In the genomic region with DNA sequence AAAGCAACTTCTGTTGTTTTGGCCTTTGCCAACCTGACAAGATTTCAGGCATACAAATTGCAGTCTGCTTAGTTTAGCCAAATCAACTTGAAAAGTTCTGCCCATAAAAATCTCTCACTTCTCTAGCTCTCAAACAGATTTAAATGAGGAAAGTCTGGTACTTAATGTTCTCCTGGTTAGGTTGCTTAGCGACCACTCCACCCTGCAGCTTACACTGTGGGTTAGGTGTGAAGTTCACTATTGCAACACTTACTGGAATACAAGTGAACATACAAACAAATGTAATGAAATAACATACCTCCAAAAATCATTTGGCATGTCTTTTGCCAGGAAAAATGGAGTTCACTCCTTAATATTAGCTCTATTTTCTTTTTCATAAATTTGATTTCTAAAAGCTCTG, we compare ENCODE assay signal across 15 cellular contexts.
DNase-seq lines count a peak whose midpoint lies in the region; TF ChIP-seq lines count a peak whose summit lies in the region.
"Had no signal": no experiment of that assay in that cellular context is flagged by ENCODE, and none has a peak within 500 bp of the region (broad histone marks: within the 10 kb centered on the region; RNA-seq: fewer than 3 reads in every experiment).

No MANE protein-coding gene starts in this region.

- no TSS peak for BruUV-seq in MCF 10A (replicated peaks; lab: Mats Ljungman, UMichigan)

- H3K27me3 ChIP-seq in breast epithelium (no peaks in the 10 kb centered on the region), adipocyte (replicated peaks; ENCODE audit: control insufficient read depth, insufficient read depth, low read length) (no peaks in the 10 kb centered on the region)

- H3K9ac ChIP-seq in adipocyte (ENCODE audit: low read length) = no peak overlapping the region

- H3K9me3 ChIP-seq in breast epithelium (no peaks in the 10 kb centered on the region), adipocyte (ENCODE audit: control insufficient read depth, low read length) (no peaks in the 10 kb centered on the region)
- H3K9me3 ChIP-seq: Caco-2 had no signal

- H3K4me3 Mint-ChIP-seq in MCF 10A (ENCODE audit: unreplicated experiment) = no peak overlapping the region
- H3K4me3 Mint-ChIP-seq: activated naive CD8-positive, alpha-beta T cell treated with anti-CD3 and anti-CD28 coated beads, Interleukin-2, amount 10 ng/mL, durations not matched to agents 7 days and 5 days had no signal

- H3K36me3 ChIP-seq in breast epithelium (no peaks in the 10 kb centered on the region), adipocyte (ENCODE audit: control insufficient read depth, insufficient read depth, low read length, severe bottlenecking) (no peaks in the 10 kb centered on the region)

- no peaks in the 10 kb centered on the region for H3K9me3 Mint-ChIP-seq in MCF 10A (ENCODE audit: unreplicated experiment)
- H3K9me3 Mint-ChIP-seq: activated naive CD8-positive, alpha-beta T cell treated with anti-CD3 and anti-CD28 coated beads, Interleukin-2, amount 10 ng/mL, durations not matched to agents 7 days and 5 days had no signal

- intact Hi-C loops in MCF 10A (cut with micrococcal nuclease) (loop anchor here (5.0 kb wide), 2 partner anchors 112 to 177 kb away; a partner anchor contains a TSS), breast epithelium (cut with DNase I; ENCODE audit: low total_unique reads) (no loop called here)

- no peak for TF ChIP-seq POLR2A in breast epithelium (IDR thresholded peaks at IDR 0.05)

- CTCF ChIA-PET in MCF 10A (lab: Yijun Ruan, JAX) = interaction anchor here (0.7 to 1.2 kb wide), 2 partner anchors 9 to 177 kb away, joined by 3 read pairs; no protein-coding TSS in a partner anchor

- H3K4me3 ChIP-seq in breast epithelium (no peak overlapping the region), adipocyte (ENCODE audit: low read length) (no peak overlapping the region)

- POLR2A ChIA-PET in MCF 10A (lab: Yijun Ruan, JAX) = interaction anchor here (0.6 to 1.4 kb wide), 8 partner anchors 12 to 179 kb away, joined by 3 to 4 read pairs (median 3); a partner anchor contains a TSS

- no peaks in the 10 kb centered on the region for H3K36me3 Mint-ChIP-seq in MCF 10A (ENCODE audit: insufficient read depth, unreplicated experiment)
- H3K36me3 Mint-ChIP-seq: activated naive CD8-positive, alpha-beta T cell treated with anti-CD3 and anti-CD28 coated beads, Interleukin-2, amount 10 ng/mL, durations not matched to agents 7 days and 5 days had no signal

- H3K4me1 Mint-ChIP-seq in MCF 10A (ENCODE audit: insufficient read depth, unreplicated experiment) = peaks cover 23% of the 10 kb centered on the region
- H3K4me1 Mint-ChIP-seq: activated naive CD8-positive, alpha-beta T cell treated with anti-CD3 and anti-CD28 coated beads, Interleukin-2, amount 10 ng/mL, durations not matched to agents 7 days and 5 days had no signal

- H3K4me1 ChIP-seq in breast epithelium (no peaks in the 10 kb centered on the region), adipocyte (ENCODE audit: control insufficient read depth, insufficient read depth, low read length) (peaks cover 5% of the 10 kb centered on the region)
- H3K4me1 ChIP-seq: Caco-2 had no signal

- DNase-seq in MCF 10A (ENCODE audit: unreplicated experiment) = peak; percentile 83
- no peak for DNase-seq in breast epithelium (ENCODE audit: low spot score in 2 of 2)
- DNase-seq in adipocyte (ENCODE audit: low read depth) = peak; percentile 53
- DNase-seq in inferior parietal cortex (ENCODE audit: extremely low spot score) = peak; percentile 53
- DNase-seq in superior temporal gyrus (ENCODE audit: extremely low spot score) = peak; percentile 48
- no peak for DNase-seq in UCSD-AML1 (lab: John Stamatoyannopoulos, UW; ENCODE audit: unreplicated experiment)
- DNase-seq in stimulated activated CD4-positive, alpha-beta T cell treated with anti-CD3 and anti-CD28 coated beads, Interleukin-2, amount 100 ng/mL, for 48 hours = no peak
- no peak for DNase-seq in iPS-NIHi11 (ENCODE audit: low spot score)
- DNase-seq: activated CD4-positive, alpha-beta T cell treated with anti-CD3 and anti-CD28 coated beads for 48 hours; activated naive CD8-positive, alpha-beta T cell treated with anti-CD3 and anti-CD28 coated beads, Interleukin-2, amount 10 ng/mL, durations not matched to agents 7 days and 5 days; activated T-cell treated with anti-CD3 and anti-CD28 coated beads for 4 hours; Caco-2; NCI-H146; SIG-M5; T-helper 9 cell had no signal

- peak overlapping the region; percentile 90 for H3K27ac Mint-ChIP-seq in MCF 10A (ENCODE audit: low read depth, unreplicated experiment)
- H3K27ac Mint-ChIP-seq: activated naive CD8-positive, alpha-beta T cell treated with anti-CD3 and anti-CD28 coated beads, Interleukin-2, amount 10 ng/mL, durations not matched to agents 7 days and 5 days had no signal

- TF ChIP-seq CTCF in MCF 10A (IDR thresholded peaks at IDR 0.05; ENCODE audit: unreplicated experiment) (no peak), breast epithelium (IDR thresholded peaks at IDR 0.05) (no peak)

- H3K27ac ChIP-seq in breast epithelium = no peak overlapping the region

- H3K27me3 Mint-ChIP-seq in MCF 10A (ENCODE audit: insufficient read depth, unreplicated experiment) = no peaks in the 10 kb centered on the region
- H3K27me3 Mint-ChIP-seq: activated naive CD8-positive, alpha-beta T cell treated with anti-CD3 and anti-CD28 coated beads, Interleukin-2, amount 10 ng/mL, durations not matched to agents 7 days and 5 days had no signal

Comparison
In these comparisons a context has a peak if more than half of its experiments do, and no peak if none do; other contexts are left out.
1. DNase-seq: peak in MCF 10A (single experiment), adipocyte (single experiment), inferior parietal cortex (single experiment) and superior temporal gyrus (single experiment); none in breast epithelium (0 of 2), UCSD-AML1 (single experiment), stimulated activated CD4-positive, alpha-beta T cell treated with anti-CD3 and anti-CD28 coated beads, Interleukin-2, amount 100 ng/mL, for 48 hours (0 of 2) and iPS-NIHi11 (single experiment).